11 cellular contexts compared by ENCODE assay signal in the genomic region with DNA sequence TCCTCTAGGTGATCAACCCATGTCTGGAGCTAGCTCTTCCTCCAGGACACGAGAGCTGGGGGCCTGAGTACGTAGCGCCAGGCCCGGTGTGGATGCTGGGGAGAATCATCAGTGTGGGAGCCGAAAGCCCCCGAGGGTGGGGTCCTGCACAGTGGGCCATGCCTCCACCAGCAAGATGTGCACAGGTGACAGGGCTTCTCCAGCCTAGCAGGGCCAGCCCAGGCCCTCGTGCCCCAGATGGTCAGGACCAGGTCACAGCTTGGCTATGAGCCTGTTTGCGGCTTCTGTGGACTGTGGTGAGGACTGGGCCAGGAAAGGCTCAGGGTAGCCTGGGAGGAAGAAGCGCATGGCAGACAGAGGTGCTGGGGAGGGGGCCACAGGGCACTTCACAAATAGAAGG. TPM values are rescaled to one million over a fixed set of nuclear protein-coding genes. Genes with fewer than 3 reads are reported as not detected.
A peak's percentile ranks its signal among the peaks of the same experiment; 100 is the strongest.
DNase-seq lines count a peak whose midpoint lies in the region; ATAC-seq and TF ChIP-seq lines count a peak whose summit lies in the region.
"Had no signal": no experiment of that assay in that cellular context is flagged by ENCODE, and none has a peak within 500 bp of the region (broad histone marks: within the 10 kb centered on the region; RNA-seq: fewer than 3 reads in every experiment).

No MANE protein-coding gene starts in this region.

- no peak overlapping the region for H3K4me3 ChIP-seq in thoracic aorta
- no peak overlapping the region for H3K4me3 ChIP-seq in prostate gland

- H3K27me3 Mint-ChIP-seq in activated naive CD4-positive, alpha-beta T cell treated with anti-CD3 and anti-CD28 coated beads for 36 hours (ENCODE audit: low read depth) = no peaks in the 10 kb centered on the region
- no peaks in the 10 kb centered on the region for H3K27me3 Mint-ChIP-seq in activated naive CD8-positive, alpha-beta T cell treated with anti-CD3 and anti-CD28 coated beads for 36 hours

- H3K27me3 ChIP-seq in thoracic aorta (replicated peaks; ENCODE audit: insufficient read depth) = no peaks in the 10 kb centered on the region
- H3K27me3 ChIP-seq in prostate gland (replicated peaks; ENCODE audit: insufficient read depth) = no peaks in the 10 kb centered on the region

- no peak for TF ChIP-seq POLR2A in prostate gland (IDR thresholded peaks at IDR 0.05)

- ATAC-seq in left lobe of liver = peak; percentile 13
- ATAC-seq in thoracic aorta (ENCODE audit: insufficient number of reproducible peaks, low FRiP score, low read depth) = no peak

- WGBS in prostate gland = 75% methylated on average over 9 of the region's 9 CpGs

- TF ChIP-seq CTCF in thoracic aorta (IDR thresholded peaks at IDR 0.05) (no peak), prostate gland (IDR thresholded peaks at IDR 0.05) (no peak)

- CTCF ChIA-PET in activated naive CD4-positive, alpha-beta T cell treated with anti-CD3 and anti-CD28 coated beads for 36 hours (lab: Charles Lee) = interaction anchor here (1.0 to 4.5 kb wide), 2 partner anchors 10 to 32 kb away, joined by 3 to 44 read pairs; no protein-coding TSS in a partner anchor

- no peak for DNase-seq in activated naive CD4-positive, alpha-beta T cell treated with anti-CD3 and anti-CD28 coated beads for 36 hours
- no peak for DNase-seq in activated naive CD4-positive, alpha-beta T cell (lab: John Stamatoyannopoulos, UW)
- no peak for DNase-seq in activated naive CD8-positive, alpha-beta T cell treated with anti-CD3 and anti-CD28 coated beads for 36 hours
- DNase-seq in left lobe of liver (ENCODE audit: low spot score) = no peak
- DNase-seq in thoracic aorta (ENCODE audit: low spot score) = no peak
- no peak for DNase-seq in UCSD-AML1 (lab: John Stamatoyannopoulos, UW; ENCODE audit: unreplicated experiment)
- DNase-seq in head of caudate nucleus = no peak
- no peak for DNase-seq in prostate gland (ENCODE audit: low spot score)
- DNase-seq: activated T-cell treated with anti-CD3 and anti-CD28 coated beads, Interleukin-2, amount 50 U/mL, for 48 hours; NCI-H2227 treated with DMSO at 0.1 percent for 48 hours; RPMI8226 had no signal

- peaks cover 28% of the 10 kb centered on the region for H3K4me1 Mint-ChIP-seq in activated naive CD4-positive, alpha-beta T cell treated with anti-CD3 and anti-CD28 coated beads for 36 hours (ENCODE audit: low read depth)
- H3K4me1 Mint-ChIP-seq in activated naive CD8-positive, alpha-beta T cell treated with anti-CD3 and anti-CD28 coated beads for 36 hours = peaks cover 21% of the 10 kb centered on the region

- intact Hi-C loops in activated naive CD4-positive, alpha-beta T cell treated with anti-CD3 and anti-CD28 coated beads for 36 hours (cut with micrococcal nuclease) = no loop called here
- intact Hi-C loops in head of caudate nucleus (cut with DNase I) (no loop called here), prostate gland (cut with DNase I) (no loop called here)

- no peak overlapping the region for H3K4me3 Mint-ChIP-seq in activated naive CD4-positive, alpha-beta T cell treated with anti-CD3 and anti-CD28 coated beads for 36 hours
- H3K4me3 Mint-ChIP-seq in activated naive CD8-positive, alpha-beta T cell treated with anti-CD3 and anti-CD28 coated beads for 36 hours = no peak overlapping the region

- no peaks in the 10 kb centered on the region for H3K9me3 Mint-ChIP-seq in activated naive CD4-positive, alpha-beta T cell treated with anti-CD3 and anti-CD28 coated beads for 36 hours
- H3K9me3 Mint-ChIP-seq in activated naive CD8-positive, alpha-beta T cell treated with anti-CD3 and anti-CD28 coated beads for 36 hours = no peaks in the 10 kb centered on the region

- H3K27ac Mint-ChIP-seq in activated naive CD4-positive, alpha-beta T cell treated with anti-CD3 and anti-CD28 coated beads for 36 hours = peak overlapping the region; percentile 41
- peak overlapping the region; percentile 54 for H3K27ac Mint-ChIP-seq in activated naive CD8-positive, alpha-beta T cell treated with anti-CD3 and anti-CD28 coated beads for 36 hours

- H3K9me3 ChIP-seq in thoracic aorta (no peaks in the 10 kb centered on the region), prostate gland (no peaks in the 10 kb centered on the region)

- H3K36me3 Mint-ChIP-seq in activated naive CD4-positive, alpha-beta T cell treated with anti-CD3 and anti-CD28 coated beads for 36 hours (ENCODE audit: low read depth) = peaks cover 13% of the 10 kb centered on the region
- H3K36me3 Mint-ChIP-seq in activated naive CD8-positive, alpha-beta T cell treated with anti-CD3 and anti-CD28 coated beads for 36 hours = peaks cover 19% of the 10 kb centered on the region

- H3K4me1 ChIP-seq in thoracic aorta (ENCODE audit: control insufficient read depth in 1 of 2, low read depth in 2 of 2) (peaks cover 17 to 51% of the 10 kb centered on the region in 2 donors), prostate gland (replicated peaks) (no peaks in the 10 kb centered on the region)

- H3K36me3 ChIP-seq in thoracic aorta (peaks cover 41% of the 10 kb centered on the region), prostate gland (peaks cover 0 to 8% of the 10 kb centered on the region in 2 donors)

- H3K27ac ChIP-seq in thoracic aorta (peak overlapping the region; percentile 80 to 83), prostate gland (no peak overlapping the region)

RNA-seq across cellular contexts. Expression of a gene that starts 7.8 kb away (rescaled TPM):
- total RNA-seq in activated naive CD4-positive, alpha-beta T cell treated with anti-CD3 and anti-CD28 coated beads for 36 hours = 10 to 100 TPM; 38.6 to 38.8 TPM
- total RNA-seq in activated naive CD8-positive, alpha-beta T cell treated with anti-CD3 and anti-CD28 coated beads for 36 hours = 10 to 100 TPM; 51.6 to 56.7 TPM
- total RNA-seq in left lobe of liver (28.0 TPM), thoracic aorta (100 to 1,000 TPM in 1 of 2 donors, 10 to 100 TPM in 1; 93.1 to 202 TPM), prostate gland (100 to 1,000 TPM; 111 to 138 TPM)

RNA-seq across cellular contexts. Expression of a gene that starts 13.4 kb away (rescaled TPM):
- under 1 TPM in 1 of 2 experiments, not detected in 1; 0.36 TPM for total RNA-seq in activated naive CD4-positive, alpha-beta T cell treated with anti-CD3 and anti-CD28 coated beads for 36 hours
- total RNA-seq in activated naive CD8-positive, alpha-beta T cell treated with anti-CD3 and anti-CD28 coated beads for 36 hours = under 1 TPM in 1 of 2 experiments, not detected in 1; 0.41 TPM
- total RNA-seq in left lobe of liver = 5.8 TPM
- 100 to 1,000 TPM; 109 to 138 TPM for total RNA-seq in thoracic aorta
- total RNA-seq in prostate gland = 10 to 100 TPM; 55.4 to 79.5 TPM

RNA-seq across cellular contexts. Expression of a gene that starts 32.2 kb away (rescaled TPM):
- total RNA-seq in activated naive CD4-positive, alpha-beta T cell treated with anti-CD3 and anti-CD28 coated beads for 36 hours = 10 to 100 TPM; 38.0 to 38.6 TPM
- total RNA-seq in activated naive CD8-positive, alpha-beta T cell treated with anti-CD3 and anti-CD28 coated beads for 36 hours = 100 to 1,000 TPM in 1 of 2 experiments, 10 to 100 TPM in 1; 98.4 to 103 TPM
- total RNA-seq in left lobe of liver (16.0 TPM), thoracic aorta (10 to 100 TPM in 1 of 2 donors, 1 to 10 TPM in 1; 6.1 to 16.4 TPM), prostate gland (10 to 100 TPM; 22.9 to 40.8 TPM)

RNA-seq across cellular contexts. Expression of a gene that starts 32.5 kb away (rescaled TPM):
- 10 to 100 TPM; 38.2 to 40.9 TPM for total RNA-seq in activated naive CD4-positive, alpha-beta T cell treated with anti-CD3 and anti-CD28 coated beads for 36 hours
- 10 to 100 TPM; 55.3 to 56.0 TPM for total RNA-seq in activated naive CD8-positive, alpha-beta T cell treated with anti-CD3 and anti-CD28 coated beads for 36 hours
- 5.1 TPM for total RNA-seq in left lobe of liver
- 1 to 10 TPM in 1 of 2 donors, not detected in 1; 1.4 TPM for total RNA-seq in thoracic aorta
- total RNA-seq in prostate gland = 1 to 10 TPM; 6.2 to 6.8 TPM

RNA-seq across cellular contexts. Expression of a gene that starts 52.6 kb away (rescaled TPM):
- 10 to 100 TPM; 38.1 to 42.0 TPM for total RNA-seq in activated naive CD4-positive, alpha-beta T cell treated with anti-CD3 and anti-CD28 coated beads for 36 hours
- 10 to 100 TPM; 45.4 to 45.8 TPM for total RNA-seq in activated naive CD8-positive, alpha-beta T cell treated with anti-CD3 and anti-CD28 coated beads for 36 hours
- 14.9 TPM for total RNA-seq in left lobe of liver
- total RNA-seq in thoracic aorta = 10 to 100 TPM; 22.0 to 35.7 TPM
- total RNA-seq in prostate gland = 10 to 100 TPM; 36.1 to 47.1 TPM

Comparison
In these comparisons a context has a peak if more than half of its experiments do, and no peak if none do; other contexts are left out.
1. H3K27ac ChIP-seq: peak in thoracic aorta (2 of 2); none in prostate gland (0 of 2).